In the genomic region with DNA sequence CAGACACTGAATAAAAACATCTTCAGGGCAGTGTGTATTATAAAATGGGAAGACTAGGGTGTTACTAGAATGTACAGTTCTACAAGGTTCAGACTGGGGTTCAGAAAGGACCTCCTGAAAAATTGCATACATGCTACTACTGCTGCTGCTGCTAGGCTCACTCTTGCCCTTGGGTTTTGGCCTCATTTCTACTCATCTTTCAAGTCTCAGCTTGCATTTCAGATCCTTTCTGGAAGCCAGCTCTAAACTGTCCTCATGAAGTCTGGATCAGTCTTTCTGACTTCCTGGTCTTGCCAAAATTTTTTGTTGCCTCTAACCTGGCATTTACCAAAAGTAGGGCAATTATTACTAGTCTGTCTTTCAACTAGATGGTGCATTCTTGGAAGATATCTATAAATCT, we compare ENCODE assay signal across 27 cellular contexts.
DNase-seq lines count a peak whose midpoint lies in the region; ATAC-seq, FAIRE-seq and TF ChIP-seq lines count a peak whose summit lies in the region.
"Had no signal": no experiment of that assay in that cellular context is flagged by ENCODE, and none has a peak within 500 bp of the region (broad histone marks: within the 10 kb centered on the region; RNA-seq: fewer than 3 reads in every experiment).

No MANE protein-coding gene starts in this region.

- no peaks in the 10 kb centered on the region for H3K27me3 Mint-ChIP-seq in naive thymus-derived CD4-positive, alpha-beta T cell

- H3K4me1 ChIP-seq in SK-N-SH (ENCODE audit: control insufficient read depth in 1 of 2, insufficient read depth in 2 of 2, low read depth in 1 of 2, low read length in 1 of 2) (peaks cover 5 to 67% of the 10 kb centered on the region in 2 experiments), GM12878 (ENCODE audit: control insufficient read depth, insufficient read depth, low read length) (no peaks in the 10 kb centered on the region), foreskin keratinocyte (peaks cover 18% of the 10 kb centered on the region)
- no peaks in the 10 kb centered on the region for H3K4me1 ChIP-seq in naive thymus-derived CD4-positive, alpha-beta T cell (ENCODE audit: control insufficient read depth in 2 of 2, insufficient read depth in 2 of 2, low read length in 2 of 2)

- TF ChIP-seq RAD21 in SK-N-SH (IDR thresholded peaks at IDR 0.05; ENCODE audit: low read length) (no peak), GM12878 (IDR thresholded peaks at IDR 0.05; ENCODE audit: insufficient read depth, low read depth, low read length) (no peak)

- RAD21 ChIA-PET in GM12878 (lab: Charles Lee; ENCODE audit: unreplicated experiment), result interaction anchor here (1.0 to 4.8 kb wide), 7 partner anchors 16 to 661 kb away, joined by 3 to 48 read pairs (median 3); no protein-coding TSS in a partner anchor

- no peak overlapping the region for H3K27ac Mint-ChIP-seq in naive thymus-derived CD4-positive, alpha-beta T cell
- H3K27ac Mint-ChIP-seq: CD8-positive, alpha-beta T cell had no signal

- CTCF ChIA-PET in SK-N-SH (lab: Yijun Ruan, JAX), result interaction anchor here (0.6 to 4.8 kb wide), 40 partner anchors 8 to 1281 kb away, joined by 3 to 60 read pairs (median 4); no protein-coding TSS in a partner anchor
- CTCF ChIA-PET in GM12878 (lab: Yijun Ruan, JAX), result interaction anchor here (0.7 to 6.3 kb wide), 22 partner anchors 9 to 661 kb away, joined by 3 to 124 read pairs (median 4); no protein-coding TSS in a partner anchor
- CTCF ChIA-PET in naive thymus-derived CD4-positive, alpha-beta T cell (lab: Charles Lee), result interaction anchor here (1.0 kb wide), 1 partner anchor 378 kb away, joined by 4 read pairs; no protein-coding TSS in a partner anchor

- SMC1A ChIA-PET in GM12878 (lab: Charles Lee; ENCODE audit: uncharacterized antibody, unreplicated experiment), result interaction anchor here (0.9 to 5.2 kb wide), 16 partner anchors 9 to 661 kb away, joined by 3 to 56 read pairs (median 4); no protein-coding TSS in a partner anchor

- H3K27me3 ChIP-seq in SK-N-SH (ENCODE audit: insufficient read depth) (no peaks in the 10 kb centered on the region), GM12878 (replicated peaks in 1 of 2; ENCODE audit: control insufficient read depth in 2 of 2, insufficient read depth in 2 of 2, low read length in 1 of 2) (no peaks in the 10 kb centered on the region), foreskin keratinocyte (no peaks in the 10 kb centered on the region)
- H3K27me3 ChIP-seq in naive thymus-derived CD4-positive, alpha-beta T cell (ENCODE audit: control insufficient read depth in 2 of 2, insufficient read depth in 2 of 2, low read length in 2 of 2), result no peaks in the 10 kb centered on the region
- H3K27me3 ChIP-seq: SJSA1 had no signal

- H3K4me2 ChIP-seq in SK-N-SH (no peak overlapping the region), GM12878 (ENCODE audit: control insufficient read depth, insufficient read depth) (no peak overlapping the region)
- H3K4me2 ChIP-seq: KMS-11 had no signal

- ATAC-seq in SK-N-SH treated with all-trans-retinoic acid at 6 μM for 48 hours (no peak; the same call in 2 of the 3 replicates), GM12878 (no peak), foreskin keratinocyte (peak; percentile 49)
- no peak for ATAC-seq in naive thymus-derived CD4-positive, alpha-beta T cell
- ATAC-seq: CD8-positive, alpha-beta T cell; HCT116; Right ventricle myocardium inferior had no signal

- no peak for TF ChIP-seq EP300 in SK-N-SH (IDR thresholded peaks at IDR 0.05; ENCODE audit: borderline replicate concordance in 1 of 2, low read depth in 1 of 2, low read length in 1 of 2)
- TF ChIP-seq EP300 in GM12878 (IDR thresholded peaks at IDR 0.05; ENCODE audit: borderline replicate concordance in 1 of 2, control insufficient read depth in 1 of 2, low read depth in 2 of 2, low read length in 2 of 2), result no peak

- H3K4me3 ChIP-seq in SK-N-SH (ENCODE audit: low read depth in 2 of 2, low read length in 1 of 2) (no peak overlapping the region), GM12878 (no peak overlapping the region)
- H3K4me3 ChIP-seq in naive thymus-derived CD4-positive, alpha-beta T cell (ENCODE audit: low read length), result no peak overlapping the region
- H3K4me3 ChIP-seq: GM23248, SJSA1 had no signal

- in situ Hi-C loops in GM12878 (cut with MboI), result no loop called here

- TF ChIP-seq CTCF in SK-N-SH (IDR thresholded peaks at IDR 0.05) (no peak), GM12878 (IDR thresholded peaks at IDR 0.05 in 2 of 3, conservative IDR thresholded peaks at IDR 0.05 in 1 of 3; ENCODE audit: control insufficient read depth in 2 of 3, extremely low read depth in 1 of 3, insufficient read depth in 1 of 3, low read depth in 3 of 3, low read length in 3 of 3) (no peak), foreskin keratinocyte (conservative IDR thresholded peaks at IDR 0.05) (no peak), GM10266 (IDR thresholded peaks at IDR 0.05; ENCODE audit: control insufficient read depth, insufficient read depth, low read depth, missing control alignments) (no peak)

- no peaks in the 10 kb centered on the region for H3K9me3 Mint-ChIP-seq in naive thymus-derived CD4-positive, alpha-beta T cell
- H3K9me3 Mint-ChIP-seq: CD8-positive, alpha-beta T cell had no signal

- H3K36me3 Mint-ChIP-seq in naive thymus-derived CD4-positive, alpha-beta T cell, result peaks cover 0 to 2% (median 0%) of the 10 kb centered on the region in 5 donors
- H3K36me3 Mint-ChIP-seq: CD8-positive, alpha-beta T cell had no signal

- TF ChIP-seq POLR2A in GM12878 (IDR thresholded peaks at IDR 0.05; ENCODE audit: low read depth, low read length), result no peak

- FAIRE-seq in GM12878 (lab: Jason Lieb, UNC), result no peak
- FAIRE-seq: RCC 7860 had no signal

- H2AFZ ChIP-seq in SK-N-SH (ENCODE audit: low read depth), result no peak overlapping the region
- H2AFZ ChIP-seq in GM12878 (ENCODE audit: control insufficient read depth, low read depth, low read length), result 0 out of 2 replicates have a peak overlapping the region, but pooled peaks have one; percentile 25
- H2AFZ ChIP-seq: GM23248 had no signal

- H3K79me2 ChIP-seq in SK-N-SH (ENCODE audit: insufficient read depth) (peaks cover 3% of the 10 kb centered on the region; the same call in 1 of the 2 replicates), GM12878 (ENCODE audit: control insufficient read depth, insufficient read depth, low read length) (no peaks in the 10 kb centered on the region)

- intact Hi-C loops in GM12878 (cut with micrococcal nuclease; ENCODE audit: unreplicated experiment), result loop anchor here (2.0 to 10.0 kb wide), 4 partner anchors 90 to 664 kb away; no protein-coding TSS in a partner anchor
- intact Hi-C loops in naive thymus-derived CD4-positive, alpha-beta T cell (cut with micrococcal nuclease), result loop anchor here in 1 of 2 donors (10.0 kb wide), 1 partner anchor 664 kb away; no protein-coding TSS in a partner anchor

- peaks cover 0 to 6% (median 0%) of the 10 kb centered on the region in 7 donors for H3K4me1 Mint-ChIP-seq in naive thymus-derived CD4-positive, alpha-beta T cell

- H3K36me3 ChIP-seq in SK-N-SH (replicated peaks in 1 of 2; ENCODE audit: control insufficient read depth in 1 of 2, insufficient read depth in 2 of 2, low read length in 1 of 2) (no peaks in the 10 kb centered on the region), GM12878 (ENCODE audit: control insufficient read depth in 2 of 2, insufficient read depth in 2 of 2, low read length in 1 of 2) (no peaks in the 10 kb centered on the region; a peak in 1 of 4 replicates)
- H3K36me3 ChIP-seq in naive thymus-derived CD4-positive, alpha-beta T cell (ENCODE audit: control insufficient read depth in 2 of 3, insufficient read depth in 3 of 3, low read length in 3 of 3), result no peaks in the 10 kb centered on the region

- POLR2A ChIA-PET in SK-N-SH (lab: Yijun Ruan, JAX), result no interaction called here
- POLR2A ChIA-PET in GM12878 (lab: Charles Lee), result no interaction called here
- POLR2A ChIA-PET in naive thymus-derived CD4-positive, alpha-beta T cell (lab: Charles Lee), result interaction anchor here (0.5 kb wide), 1 partner anchor 67 kb away, joined by 4 read pairs; no protein-coding TSS in a partner anchor

- H3K27ac ChIP-seq in SK-N-SH (ENCODE audit: low read depth in 2 of 2, low read length in 1 of 2) (peak overlapping the region; percentile 32 to 55; a peak in 2 of 4 replicates), GM12878 (ENCODE audit: control insufficient read depth, insufficient read depth) (no peak overlapping the region), foreskin keratinocyte (no peak overlapping the region)
- H3K27ac ChIP-seq in naive thymus-derived CD4-positive, alpha-beta T cell (ENCODE audit: low read depth, low read length), result no peak overlapping the region
- H3K27ac ChIP-seq: 22Rv1, GM23248, KMS-11, SJSA1 had no signal

- H3K9ac ChIP-seq in SK-N-SH (no peak overlapping the region), GM12878 (ENCODE audit: control insufficient read depth, insufficient read depth, low read length) (no peak overlapping the region)
- H3K9ac ChIP-seq: GM23248, KMS-11 had no signal

- H3K4me3 Mint-ChIP-seq in naive thymus-derived CD4-positive, alpha-beta T cell, result no peak overlapping the region
- H3K4me3 Mint-ChIP-seq: CD8-positive, alpha-beta T cell had no signal

- peaks cover 24% of the 10 kb centered on the region for H3F3A ChIP-seq in SK-N-SH (replicated peaks; ENCODE audit: insufficient read depth)

- no peak for DNase-seq in SK-N-SH
- DNase-seq in GM12878 (ENCODE audit: low read depth, low spot score), result no peak
- DNase-seq in foreskin keratinocyte, result peak in 1 of 2 donors; percentile 56
- no peak for DNase-seq in hypothalamus (lab: John Stamatoyannopoulos, UW)
- no peak for DNase-seq in GM10266 (ENCODE audit: extremely low spot score)
- DNase-seq in A172 (ENCODE audit: low spot score), result no peak
- no peak for DNase-seq in naive thymus-derived CD4-positive, alpha-beta T cell
- DNase-seq: AML-193; C1 segment of cervical spinal cord; CD8-positive, alpha-beta T cell; DMS153; GM23248; IMR-90; NCI-H1105; NCI-H146; NCI-H2029 treated with DMSO at 0.1 percent for 48 hours; NCI-H2171; NCI-H526; OCI-M1; SW 1271 had no signal

- H3K9me3 ChIP-seq in SK-N-SH (no peaks in the 10 kb centered on the region), GM12878 (replicated peaks; ENCODE audit: control insufficient read depth, insufficient read depth, low read length) (no peaks in the 10 kb centered on the region)
- no peaks in the 10 kb centered on the region for H3K9me3 ChIP-seq in naive thymus-derived CD4-positive, alpha-beta T cell (ENCODE audit: control insufficient read depth in 2 of 3, low read length in 3 of 3)
- H3K9me3 ChIP-seq: SJSA1 had no signal

- H4K20me1 ChIP-seq in SK-N-SH (ENCODE audit: insufficient read depth) (no peaks in the 10 kb centered on the region), GM12878 (ENCODE audit: control insufficient read depth, insufficient read depth) (no peaks in the 10 kb centered on the region)

- H3K9me2 ChIP-seq in SK-N-SH, result no peaks in the 10 kb centered on the region

- BruUV-seq in GM12878 (replicated peaks; lab: Mats Ljungman, UMichigan), result no TSS peak

TF ChIP-seq in SK-N-SH, 30 proteins besides CTCF, POLR2A, EP300 and RAD21 (continues in another document):
- no peak for TF ChIP-seq SIN3A (IDR thresholded peaks at IDR 0.05; ENCODE audit: borderline replicate concordance, low read depth, low read length)

TF ChIP-seq in SK-N-SH treated with all-trans-retinoic acid at 6 μM for 48 hours, 23 proteins besides CTCF, POLR2A, EP300 and RAD21:
- TF ChIP-seq ARNTL (CRISPR knock-in tag; IDR thresholded peaks at IDR 0.05; ENCODE audit: borderline replicate concordance, low read depth), result no peak

TF ChIP-seq in GM12878, 131 proteins besides CTCF, POLR2A, EP300 and RAD21:
- TF ChIP-seq RFX5 (IDR thresholded peaks at IDR 0.05; ENCODE audit: low read depth, low read length), result no peak

Comparison
In these comparisons a context has a peak if more than half of its experiments do, and no peak if none do; other contexts are left out.
1. H3K27ac ChIP-seq: peak in SK-N-SH (2 of 2); none in GM12878 (single experiment), foreskin keratinocyte (single experiment) and naive thymus-derived CD4-positive, alpha-beta T cell (single experiment).